9 cellular contexts compared by ENCODE assay signal in the genomic region with DNA sequence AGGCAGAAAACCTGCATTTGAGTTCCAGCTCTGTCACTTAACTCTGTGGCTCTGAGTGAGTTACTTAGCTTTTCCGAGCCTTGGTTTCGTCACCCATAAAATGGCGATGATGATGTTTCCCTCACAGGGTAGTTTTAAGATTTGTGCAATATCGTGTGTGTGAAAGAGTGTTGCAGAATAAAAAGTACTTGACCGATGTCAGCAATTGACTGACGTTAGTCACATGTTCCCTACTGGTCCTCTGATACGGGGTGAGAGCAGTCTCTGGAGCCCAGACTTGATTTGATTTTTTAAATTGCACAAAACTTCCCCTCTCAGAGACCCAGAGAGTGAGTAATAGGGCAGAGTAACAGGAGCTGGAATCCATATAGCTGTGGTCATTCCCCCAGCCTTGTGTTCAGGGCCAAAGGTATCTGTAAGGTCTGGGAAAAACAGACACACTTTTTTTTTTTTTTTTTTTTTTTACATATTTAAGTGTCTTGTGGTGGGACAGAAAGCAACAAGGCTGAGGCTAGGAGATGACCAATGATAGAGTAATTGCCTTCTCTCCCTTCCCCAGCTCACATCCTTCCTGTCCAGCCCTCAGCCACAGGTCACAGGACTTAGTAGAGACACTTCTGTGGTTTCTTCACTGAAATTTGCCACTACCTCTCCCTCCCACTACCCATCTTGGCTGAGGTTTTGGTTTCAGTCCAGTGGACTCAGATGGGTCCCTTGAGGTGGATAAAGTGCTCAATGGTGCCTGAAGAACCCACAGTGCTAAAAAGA. TPM values are rescaled to one million over a fixed set of nuclear protein-coding genes. Genes with fewer than 3 reads are reported as not detected.
A peak's percentile ranks its signal among the peaks of the same experiment; 100 is the strongest.
DNase-seq lines count a peak whose midpoint lies in the region; ATAC-seq lines count a peak whose summit lies in the region.
"Had no signal": no experiment of that assay in that cellular context is flagged by ENCODE, and none has a peak within 500 bp of the region (broad histone marks: within the 10 kb centered on the region; RNA-seq: fewer than 3 reads in every experiment).

No MANE protein-coding gene starts in this region.

- ATAC-seq in activated T-cell treated with anti-CD3 and anti-CD28 coated beads, Interleukin-2, amount 50 U/mL, for 72 hours (replicated peaks in 1 of 2), result peak; percentile 63 to 76
- ATAC-seq in HG02981 (IDR thresholded peaks at IDR 0.05; ENCODE audit: unreplicated experiment), result peak; percentile 88

- peaks cover 40% of the 10 kb centered on the region for H3K4me1 Mint-ChIP-seq in activated T-cell treated with anti-CD3 and anti-CD28 coated beads, Interleukin-2, amount 50 U/mL, for 72 hours (ENCODE audit: low read depth)

- H3K9ac ChIP-seq in skeletal muscle tissue (ENCODE audit: low read depth in 1 of 3, low read length in 3 of 3), result peak overlapping the region in 1 of 3 donors; percentile 33

- no peaks in the 10 kb centered on the region for H3K27me3 Mint-ChIP-seq in activated T-cell treated with anti-CD3 and anti-CD28 coated beads, Interleukin-2, amount 50 U/mL, for 72 hours (ENCODE audit: low read depth)

- in situ Hi-C loops in SK-MEL-5 (cut with HindIII; ENCODE audit: low pct_unique_long_range_greater_than_20kb, low sequenced_read_pairs), result loop anchor here (25.0 kb wide), 1 partner anchor 170 kb away; no protein-coding TSS in a partner anchor

- peaks cover 24 to 29% (median 25%) of the 10 kb centered on the region in 3 donors for H3K36me3 ChIP-seq in skeletal muscle tissue (ENCODE audit: control insufficient read depth in 3 of 3, insufficient read depth in 3 of 3, low read length in 3 of 3)

- peak overlapping the region in 1 of 2 donors; percentile 6 for H3K4me3 Mint-ChIP-seq in activated T-cell treated with anti-CD3 and anti-CD28 coated beads, Interleukin-2, amount 50 U/mL, for 72 hours

- peak overlapping the region; percentile 65 for H3K27ac ChIP-seq in skeletal muscle tissue (ENCODE audit: low read depth, low read length)

- peak overlapping the region in 2 of 3 donors; percentile 6 to 38 for H3K4me3 ChIP-seq in skeletal muscle tissue (ENCODE audit: low read length in 3 of 3)

- DNase-seq in activated T-cell treated with anti-CD3 and anti-CD28 coated beads, Interleukin-2, amount 50 U/mL, for 72 hours, result no peak
- DNase-seq in activated T-cell treated with anti-CD3 and anti-CD28 coated beads, Interleukin-2, amount 50 U/mL, for 48 hours, result no peak
- DNase-seq in SK-MEL-5 (ENCODE audit: low read depth, low spot score), result peak; percentile 63
- peak; percentile 23 for DNase-seq in germinal center (ENCODE audit: low spot score)
- no peak for DNase-seq in NCI-H1048 (lab: John Stamatoyannopoulos, UW)
- DNase-seq in COLO668 (lab: John Stamatoyannopoulos, UW; ENCODE audit: unreplicated experiment), result no peak

- no peaks in the 10 kb centered on the region for H3K9me3 ChIP-seq in skeletal muscle tissue (ENCODE audit: control insufficient read depth in 3 of 3, low read length in 3 of 3)

- H3K4me1 ChIP-seq in skeletal muscle tissue (ENCODE audit: control insufficient read depth in 3 of 3, insufficient read depth in 3 of 3, low read length in 3 of 3), result peaks cover 0 to 5% (median 0%) of the 10 kb centered on the region in 3 donors

- no peak overlapping the region for H3K27ac Mint-ChIP-seq in activated T-cell treated with anti-CD3 and anti-CD28 coated beads, Interleukin-2, amount 50 U/mL, for 72 hours

- H3K27me3 ChIP-seq in skeletal muscle tissue (ENCODE audit: control insufficient read depth in 3 of 3, insufficient read depth in 3 of 3, low read length in 3 of 3), result no peaks in the 10 kb centered on the region

- H3K36me3 Mint-ChIP-seq in activated T-cell treated with anti-CD3 and anti-CD28 coated beads, Interleukin-2, amount 50 U/mL, for 72 hours (ENCODE audit: insufficient read depth in 2 of 2), result peaks cover 7 to 11% of the 10 kb centered on the region in 2 donors

- no peaks in the 10 kb centered on the region for H3K9me3 Mint-ChIP-seq in activated T-cell treated with anti-CD3 and anti-CD28 coated beads, Interleukin-2, amount 50 U/mL, for 72 hours

RNA-seq across cellular contexts. Expression of a gene that starts 2.0 kb away (rescaled TPM):
- total RNA-seq in activated T-cell treated with anti-CD3 and anti-CD28 coated beads, Interleukin-2, amount 50 U/mL, for 72 hours, result 1 to 10 TPM; 1.8 to 3.7 TPM
- total RNA-seq in SK-MEL-5 (2014; rRNA removed; shearing (Covaris generic)), result 2.6 TPM in 1 of 2 replicates, not detected in the other
- 2.8 and 3.2 TPM in 2 replicates for polyA plus RNA-seq in SK-MEL-5 (2015; cell fraction: cytosol; rRNA removed)
- not detected in 2 replicates for polyA plus RNA-seq in SK-MEL-5 (2015; cell fraction: nucleus; rRNA removed)
- total RNA-seq in skeletal muscle tissue, result 16.2 TPM

RNA-seq across cellular contexts. Expression of a gene that starts 6.3 kb away (rescaled TPM):
- total RNA-seq in activated T-cell treated with anti-CD3 and anti-CD28 coated beads, Interleukin-2, amount 50 U/mL, for 72 hours, result not detected
- not detected in 2 replicates for total RNA-seq in SK-MEL-5 (2014; rRNA removed; shearing (Covaris generic))
- polyA plus RNA-seq in SK-MEL-5 (2015; cell fraction: cytosol; rRNA removed), result not detected in 2 replicates
- polyA plus RNA-seq in SK-MEL-5 (2015; cell fraction: nucleus; rRNA removed), result not detected in 2 replicates
- total RNA-seq in skeletal muscle tissue, result 6.8 TPM
- total RNA-seq: subcutaneous adipose tissue had no signal

RNA-seq across cellular contexts. Expression of a gene that starts 8.7 kb away (rescaled TPM):
- 10 to 100 TPM; 10.3 to 14.6 TPM for total RNA-seq in activated T-cell treated with anti-CD3 and anti-CD28 coated beads, Interleukin-2, amount 50 U/mL, for 72 hours
- 11.3 and 11.7 TPM in 2 replicates for total RNA-seq in SK-MEL-5 (2014; rRNA removed; shearing (Covaris generic))
- polyA plus RNA-seq in SK-MEL-5 (2015; cell fraction: cytosol; rRNA removed), result 10.4 and 11.3 TPM in 2 replicates
- polyA plus RNA-seq in SK-MEL-5 (2015; cell fraction: nucleus; rRNA removed), result 21.3 and 26.4 TPM in 2 replicates
- 10.4 TPM for total RNA-seq in skeletal muscle tissue

RNA-seq across cellular contexts. Expression of a gene that starts 15.0 kb away (rescaled TPM):
- total RNA-seq in activated T-cell treated with anti-CD3 and anti-CD28 coated beads, Interleukin-2, amount 50 U/mL, for 72 hours, result 100 to 1,000 TPM; 108 to 114 TPM
- 134 and 147 TPM in 2 replicates for total RNA-seq in SK-MEL-5 (2014; rRNA removed; shearing (Covaris generic))
- polyA plus RNA-seq in SK-MEL-5 (2015; cell fraction: cytosol; rRNA removed), result 126 and 140 TPM in 2 replicates
- polyA plus RNA-seq in SK-MEL-5 (2015; cell fraction: nucleus; rRNA removed), result 86.5 and 122 TPM in 2 replicates
- total RNA-seq in skeletal muscle tissue, result 147 TPM

RNA-seq across cellular contexts. Expression of a gene that starts 18.3 kb away (rescaled TPM):
- total RNA-seq in activated T-cell treated with anti-CD3 and anti-CD28 coated beads, Interleukin-2, amount 50 U/mL, for 72 hours, result 1 to 10 TPM; 4.0 to 7.7 TPM
- total RNA-seq in SK-MEL-5 (2014; rRNA removed; shearing (Covaris generic)), result 0.03 TPM in 1 of 2 replicates, not detected in the other
- polyA plus RNA-seq in SK-MEL-5 (2015; cell fraction: cytosol; rRNA removed), result 0.11 TPM in 1 of 2 replicates, not detected in the other
- polyA plus RNA-seq in SK-MEL-5 (2015; cell fraction: nucleus; rRNA removed), result 0.02 TPM in 1 of 2 replicates, not detected in the other
- 4.7 TPM for total RNA-seq in skeletal muscle tissue

Comparison
In these comparisons a context has a peak if more than half of its experiments do, and no peak if none do; other contexts are left out.
1. DNase-seq: peak in SK-MEL-5 (single experiment) and germinal center (single experiment); none in activated T-cell treated with anti-CD3 and anti-CD28 coated beads, Interleukin-2, amount 50 U/mL, for 72 hours (0 of 2), activated T-cell treated with anti-CD3 and anti-CD28 coated beads, Interleukin-2, amount 50 U/mL, for 48 hours (0 of 2), NCI-H1048 (single experiment) and COLO668 (single experiment).